In the genomic region with DNA sequence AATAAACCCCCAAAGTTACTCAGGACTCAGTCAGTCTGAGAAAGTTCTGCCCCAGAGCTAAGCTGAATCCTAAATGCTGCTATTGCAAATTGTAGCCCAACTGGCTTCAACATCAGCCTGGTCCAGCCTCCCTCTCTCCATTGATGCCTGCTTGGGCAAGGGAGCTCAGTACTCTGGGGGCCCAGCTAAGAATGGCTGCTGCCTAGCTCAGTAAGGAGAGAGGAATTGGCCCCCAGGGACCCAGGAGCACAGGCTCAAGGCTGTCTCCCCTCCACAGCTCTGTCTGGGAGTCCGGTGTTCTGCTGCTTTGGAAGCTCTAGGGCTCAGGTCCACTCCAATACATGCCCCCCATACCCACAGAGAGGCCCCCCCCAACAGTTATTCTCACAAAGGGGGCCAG, we compare ENCODE assay signal across 17 cellular contexts. TPM values are rescaled to one million over a fixed set of nuclear protein-coding genes. Genes with fewer than 3 reads are reported as not detected.
DNase-seq lines count a peak whose midpoint lies in the region; ATAC-seq, FAIRE-seq and TF ChIP-seq lines count a peak whose summit lies in the region.
"Had no signal": no experiment of that assay in that cellular context is flagged by ENCODE, and none has a peak within 500 bp of the region (broad histone marks: within the 10 kb centered on the region; RNA-seq: fewer than 3 reads in every experiment).

No MANE protein-coding gene starts in this region.

- H3K27ac Mint-ChIP-seq in CD4-positive, alpha-beta T cell, result peak overlapping the region; percentile 93
- H3K27ac Mint-ChIP-seq in naive B cell, result peak overlapping the region in 5 of 6 donors; percentile 95 to 99 (median 98)

- peak overlapping the region; percentile 81 for H3K4me3 ChIP-seq in GM06990 (replicated peaks; ENCODE audit: low read depth, low read length)
- H3K4me3 ChIP-seq in WERI-Rb-1 (ENCODE audit: low read depth, low read length), result peak overlapping the region; percentile 77

- TF ChIP-seq CTCF in CD4-positive, alpha-beta T cell (IDR thresholded peaks at IDR 0.05), result no peak
- no peak for TF ChIP-seq CTCF in GM06990 (IDR thresholded peaks at IDR 0.05; ENCODE audit: insufficient read depth, low read length, poor library complexity, severe bottlenecking)
- no peak for TF ChIP-seq CTCF in WERI-Rb-1 (IDR thresholded peaks at IDR 0.05; ENCODE audit: low read depth, low read length)
- no peak for TF ChIP-seq CTCF in D721Med (IDR thresholded peaks at IDR 0.05; ENCODE audit: insufficient read depth, missing control alignments)

- H3K27me3 ChIP-seq in CD4-positive, alpha-beta T cell (ENCODE audit: control insufficient read depth, insufficient read depth, low read length), result no peaks in the 10 kb centered on the region
- H3K27me3 ChIP-seq in GM06990 (replicated peaks; ENCODE audit: control insufficient read depth, insufficient read depth, low read length) (no peaks in the 10 kb centered on the region), WERI-Rb-1 (ENCODE audit: insufficient read depth, low read depth, severe bottlenecking) (no peaks in the 10 kb centered on the region)
- H3K27me3 ChIP-seq: sigmoid colon had no signal

- DNase-seq in CD4-positive, alpha-beta T cell, result no peak
- DNase-seq in GM06990 (ENCODE audit: extremely low read depth, insufficient read length) (no peak), WERI-Rb-1 (no peak), naive B cell (no peak), D721Med (ENCODE audit: insufficient read length, low spot score) (no peak), HK-2 (ENCODE audit: unreplicated experiment) (no peak), C1 segment of cervical spinal cord (lab: John Stamatoyannopoulos, UW) (no peak)
- DNase-seq: activated CD4-positive, CD25-positive, alpha-beta regulatory T cell treated with anti-CD3 and anti-CD28 coated beads, Interleukin-2, amount 50 U/mL, for 72 hours; dermis blood vessel endothelial cell; DMS153; H7; NCI-H1417 treated with DMSO at 0.1 percent for 48 hours; sigmoid colon had no signal

- CTCF ChIA-PET in CD4-positive, alpha-beta T cell (lab: Charles Lee), result no interaction called here

- H3K27me3 Mint-ChIP-seq in CD4-positive, alpha-beta T cell, result no peaks in the 10 kb centered on the region
- H3K27me3 Mint-ChIP-seq in naive B cell, result no peaks in the 10 kb centered on the region

- ATAC-seq in CD4-positive, alpha-beta T cell (ENCODE audit: poor library complexity), result no peak
- no peak for ATAC-seq in naive B cell (ENCODE audit: low read depth in 2 of 2)

- H3K36me3 ChIP-seq in GM06990 (ENCODE audit: control insufficient read depth, insufficient read depth, low read length), result peaks cover 34% of the 10 kb centered on the region
- peaks cover 34% of the 10 kb centered on the region for H3K36me3 ChIP-seq in WERI-Rb-1

- no peaks in the 10 kb centered on the region for H3K9me3 ChIP-seq in CD4-positive, alpha-beta T cell (ENCODE audit: control insufficient read depth, low read length)
- no peaks in the 10 kb centered on the region for H3K9me3 ChIP-seq in WERI-Rb-1 (ENCODE audit: severe bottlenecking)
- H3K9me3 ChIP-seq: sigmoid colon had no signal

- peaks cover 44% of the 10 kb centered on the region for H3K36me3 Mint-ChIP-seq in CD4-positive, alpha-beta T cell (ENCODE audit: low read depth)
- H3K36me3 Mint-ChIP-seq in naive B cell, result peaks cover 13 to 15% of the 10 kb centered on the region in 2 donors

- intact Hi-C loops in CD4-positive, alpha-beta T cell (cut with DNase I, micrococcal nuclease), result loop anchor here in 1 of 2 experiments (1.0 kb wide), 1 partner anchor 48 kb away; a partner anchor contains a TSS

- no peak for FAIRE-seq in D721Med (lab: Jason Lieb, UNC)
- FAIRE-seq: GM12892, HTR-8/SVneo, islet of Langerhans had no signal

- H3K9me3 Mint-ChIP-seq in CD4-positive, alpha-beta T cell, result no peaks in the 10 kb centered on the region
- no peaks in the 10 kb centered on the region for H3K9me3 Mint-ChIP-seq in naive B cell

- POLR2A ChIA-PET in CD4-positive, alpha-beta T cell (lab: Charles Lee), result interaction anchor here (0.8 to 7.4 kb wide), 5 partner anchors 21 to 161 kb away, joined by 3 to 63 read pairs (median 5); a partner anchor contains a TSS

- peak overlapping the region; percentile 94 for H3K4me3 Mint-ChIP-seq in CD4-positive, alpha-beta T cell
- peak overlapping the region; percentile 68 to 100 (median 94) for H3K4me3 Mint-ChIP-seq in naive B cell

- H3K4me1 Mint-ChIP-seq in CD4-positive, alpha-beta T cell (ENCODE audit: low read depth), result peaks cover 55% of the 10 kb centered on the region
- H3K4me1 Mint-ChIP-seq in naive B cell, result peaks cover 61 to 69% (median 61%) of the 10 kb centered on the region in 3 donors

- peak overlapping the region; percentile 76 for H3K27ac ChIP-seq in CD4-positive, alpha-beta T cell (ENCODE audit: low read depth, low read length)
- no peak overlapping the region for H3K27ac ChIP-seq in WERI-Rb-1

RNA-seq across cellular contexts. Expression of a gene that starts 1.6 kb away (rescaled TPM):
- 10 to 100 TPM; 77.1 to 83.9 TPM for total RNA-seq in CD4-positive, alpha-beta T cell
- polyA plus RNA-seq in naive B cell (ENCODE audit: low read depth in 6 of 6), result 10 to 100 TPM; 69.7 to 93.0 (median 75.3) TPM

RNA-seq across cellular contexts. Expression of a gene that starts 20.5 kb away (rescaled TPM):
- 10 to 100 TPM; 73.8 to 76.4 TPM for total RNA-seq in CD4-positive, alpha-beta T cell
- 10 to 100 TPM; 31.3 to 61.7 (median 46.0) TPM for polyA plus RNA-seq in naive B cell (ENCODE audit: low read depth in 6 of 6)

RNA-seq across cellular contexts. Expression of a gene that starts 25.8 kb away (rescaled TPM):
- total RNA-seq in CD4-positive, alpha-beta T cell, result 10 to 100 TPM; 21.8 to 22.7 TPM
- polyA plus RNA-seq in naive B cell (ENCODE audit: low read depth in 6 of 6), result 10 to 100 TPM; 30.6 to 67.9 (median 48.3) TPM

RNA-seq across cellular contexts. Expression of a gene that starts 44.7 kb away (rescaled TPM):
- not detected for total RNA-seq in CD4-positive, alpha-beta T cell
- polyA plus RNA-seq in naive B cell (ENCODE audit: low read depth in 6 of 6), result not detected
- total RNA-seq: dermis blood vessel endothelial cell, H7, sigmoid colon, SK-MEL-5 had no signal

RNA-seq across cellular contexts. Expression of a gene that starts 48.0 kb away (rescaled TPM):
- total RNA-seq in CD4-positive, alpha-beta T cell, result 10 to 100 TPM; 15.4 to 17.0 TPM
- polyA plus RNA-seq in naive B cell (ENCODE audit: low read depth in 6 of 6), result 1 to 10 TPM in 1 of 6 donors, under 1 TPM in 4, not detected in 1; 0.26 to 1.1 (median 0.62) TPM
